8 cellular contexts compared by ENCODE assay signal in the genomic region with DNA sequence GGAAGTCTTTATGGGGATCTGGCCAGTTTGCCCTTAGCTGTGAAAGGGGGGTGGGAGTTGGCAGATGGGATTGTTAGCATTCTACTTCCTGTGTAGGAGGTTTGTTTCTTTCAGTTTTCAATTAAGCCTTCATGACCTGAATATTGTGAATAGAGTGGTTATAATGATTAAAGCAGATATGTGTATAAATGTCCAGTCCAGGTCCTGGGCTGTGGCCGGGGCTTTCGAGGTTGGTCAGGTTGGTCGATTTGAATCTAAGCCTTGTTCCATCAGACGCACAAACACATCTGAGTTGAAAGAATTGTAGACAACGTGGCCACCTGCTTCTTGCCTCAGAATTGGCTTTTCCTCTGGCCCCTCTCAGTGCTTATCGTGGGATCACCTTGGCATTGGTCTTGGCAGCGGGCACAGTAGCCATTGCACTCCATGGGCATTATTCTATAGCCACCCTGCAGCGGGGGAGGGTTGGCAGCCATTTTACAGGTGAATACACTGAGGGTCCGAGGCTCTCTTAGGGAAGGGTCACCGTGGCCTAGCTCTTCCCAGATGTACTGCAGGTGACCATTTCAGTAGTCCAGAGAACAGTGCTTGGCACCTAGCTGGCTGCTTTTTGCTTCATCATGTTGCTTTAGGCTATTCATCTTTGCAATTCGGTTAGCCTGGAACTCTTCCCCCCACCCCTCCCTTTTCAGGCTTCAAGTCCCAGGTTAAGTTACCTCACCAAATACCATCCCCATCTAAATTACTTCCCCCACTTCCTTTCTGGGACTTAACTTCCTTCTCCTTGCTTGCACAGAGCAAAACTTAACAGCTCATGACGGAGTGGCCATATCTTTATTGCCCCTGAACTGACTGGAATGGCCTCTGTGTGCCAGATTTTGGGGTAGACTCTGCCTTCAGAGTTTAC. TPM values are rescaled to one million over a fixed set of nuclear protein-coding genes. Genes with fewer than 3 reads are reported as not detected.
DNase-seq lines count a peak whose midpoint lies in the region; ATAC-seq, FAIRE-seq and TF ChIP-seq lines count a peak whose summit lies in the region.

No MANE protein-coding gene starts in this region.

- H3K27me3 ChIP-seq in HUES48 (ENCODE audit: control insufficient read depth, insufficient read depth, low read length) (no peaks in the 10 kb centered on the region), testis (no peaks in the 10 kb centered on the region)

- H3K9me3 ChIP-seq in HUES48 (ENCODE audit: control insufficient read depth, insufficient read depth, low read length) (no peaks in the 10 kb centered on the region), testis (no peaks in the 10 kb centered on the region)

- peak; percentile 13 for ATAC-seq in activated naive CD8-positive, alpha-beta T cell treated with anti-CD3 and anti-CD28 coated beads, Interleukin-2, amount 10 ng/mL, durations not matched to agents 7 days and 5 days (ENCODE audit: low read depth)

- intact Hi-C loops in testis (cut with DNase I; ENCODE audit: low total_unique reads): no loop called here

- peaks cover 9% of the 10 kb centered on the region for H3K36me3 Mint-ChIP-seq in activated naive CD8-positive, alpha-beta T cell treated with anti-CD3 and anti-CD28 coated beads, Interleukin-2, amount 10 ng/mL, durations not matched to agents 7 days and 5 days

- POLR2A ChIA-PET in activated naive CD8-positive, alpha-beta T cell treated with anti-CD3 and anti-CD28 coated beads, Interleukin-2, amount 10 ng/mL, durations not matched to agents 7 days and 5 days (lab: Charles Lee): interaction anchor here (0.6 to 4.0 kb wide), 4 partner anchors 21 to 1845 kb away, joined by 3 to 32 read pairs (median 4); partner anchors contain the start of gene SPATA2

- DNase-seq in DMS79 treated with DMSO at 0.1 percent for 48 hours (lab: John Stamatoyannopoulos, UW): peak; percentile 13
- no peak for DNase-seq in DMS79 (lab: John Stamatoyannopoulos, UW)
- no peak for DNase-seq in activated naive CD8-positive, alpha-beta T cell treated with anti-CD3 and anti-CD28 coated beads, Interleukin-2, amount 10 ng/mL, durations not matched to agents 7 days and 5 days
- DNase-seq in kidney tubule cell (ENCODE audit: low spot score): peak; percentile 83
- DNase-seq in testis: no peak
- DNase-seq in GM19239 (ENCODE audit: insufficient read length, low spot score): no peak
- no peak for DNase-seq in H54 (ENCODE audit: insufficient read length, low spot score)

- no peaks in the 10 kb centered on the region for H3K27me3 Mint-ChIP-seq in activated naive CD8-positive, alpha-beta T cell treated with anti-CD3 and anti-CD28 coated beads, Interleukin-2, amount 10 ng/mL, durations not matched to agents 7 days and 5 days

- H3K4me3 ChIP-seq in HUES48 (ENCODE audit: low read depth, low read length): peak overlapping the region; percentile 95
- H3K4me3 ChIP-seq in testis: peak overlapping the region; percentile 82 to 100

- H3K9ac ChIP-seq in HUES48 (ENCODE audit: low read depth, low read length): peak overlapping the region; percentile 81

- 16 to 20% methylated on average over 11 to 12 of the region's 12 CpGs for WGBS in testis, 2 donors

- peak overlapping the region; percentile 95 for H3K4me3 Mint-ChIP-seq in activated naive CD8-positive, alpha-beta T cell treated with anti-CD3 and anti-CD28 coated beads, Interleukin-2, amount 10 ng/mL, durations not matched to agents 7 days and 5 days

- no peak for TF ChIP-seq CTCF in testis (IDR thresholded peaks at IDR 0.05)

- H3K4me1 ChIP-seq in HUES48 (ENCODE audit: control insufficient read depth, insufficient read depth, low read length) (peaks cover 17% of the 10 kb centered on the region), testis (peaks cover 22% of the 10 kb centered on the region)

- H3K9me3 Mint-ChIP-seq in activated naive CD8-positive, alpha-beta T cell treated with anti-CD3 and anti-CD28 coated beads, Interleukin-2, amount 10 ng/mL, durations not matched to agents 7 days and 5 days: no peaks in the 10 kb centered on the region

- H3K4me1 Mint-ChIP-seq in activated naive CD8-positive, alpha-beta T cell treated with anti-CD3 and anti-CD28 coated beads, Interleukin-2, amount 10 ng/mL, durations not matched to agents 7 days and 5 days: peaks cover 26% of the 10 kb centered on the region

- peak overlapping the region; percentile 94 for H3K27ac Mint-ChIP-seq in activated naive CD8-positive, alpha-beta T cell treated with anti-CD3 and anti-CD28 coated beads, Interleukin-2, amount 10 ng/mL, durations not matched to agents 7 days and 5 days

- H3K27ac ChIP-seq in HUES48 (ENCODE audit: low read depth, low read length): peak overlapping the region; percentile 58
- H3K27ac ChIP-seq in testis: peak overlapping the region; percentile 81 to 94

- peaks cover 24% of the 10 kb centered on the region for H3K36me3 ChIP-seq in HUES48 (ENCODE audit: control insufficient read depth, insufficient read depth, low read length)
- no peaks in the 10 kb centered on the region for H3K36me3 ChIP-seq in testis (ENCODE audit: low read depth, missing control alignments)

- TF ChIP-seq POLR2A in testis (IDR thresholded peaks at IDR 0.05) (no peak), H54 (IDR thresholded peaks at IDR 0.05; ENCODE audit: low read depth, low read length) (no peak)

- FAIRE-seq in GM19239 (lab: Jason Lieb, UNC): no peak
- no peak for FAIRE-seq in H54 (lab: Jason Lieb, UNC)

RNA-seq across cellular contexts. Expression of gene RNF114, which starts 1.1 kb away (rescaled TPM):
- 10 to 100 TPM; 75.8 TPM for total RNA-seq in activated naive CD8-positive, alpha-beta T cell treated with anti-CD3 and anti-CD28 coated beads, Interleukin-2, amount 10 ng/mL, durations not matched to agents 7 days and 5 days
- 100 to 1,000 TPM; 472 to 531 TPM for total RNA-seq in testis
- 479 TPM for polyA plus RNA-seq in testis (ENCODE audit: insufficient read depth, low read depth, low replicate concordance)

RNA-seq across cellular contexts. Expression of gene SPATA2, which starts 21.9 kb away (rescaled TPM):
- total RNA-seq in activated naive CD8-positive, alpha-beta T cell treated with anti-CD3 and anti-CD28 coated beads, Interleukin-2, amount 10 ng/mL, durations not matched to agents 7 days and 5 days: 1 to 10 TPM; 8.9 to 9.1 TPM
- total RNA-seq in testis: 10 to 100 TPM; 21.9 to 26.0 TPM
- polyA plus RNA-seq in testis (ENCODE audit: insufficient read depth, low read depth, low replicate concordance): 30.7 TPM

RNA-seq across cellular contexts. Expression of gene SNAI1, which starts 45.5 kb away (rescaled TPM):
- total RNA-seq in activated naive CD8-positive, alpha-beta T cell treated with anti-CD3 and anti-CD28 coated beads, Interleukin-2, amount 10 ng/mL, durations not matched to agents 7 days and 5 days: under 1 TPM; 0.40 to 0.75 TPM
- total RNA-seq in testis: 1 to 10 TPM; 7.0 to 7.6 TPM
- 4.0 TPM for polyA plus RNA-seq in testis (ENCODE audit: insufficient read depth, low read depth, low replicate concordance)

Comparison
In these comparisons a context has a peak if more than half of its experiments do, and no peak if none do; other contexts are left out.
1. DNase-seq: peak in DMS79 treated with DMSO at 0.1 percent for 48 hours (single experiment) and kidney tubule cell (single experiment); none in DMS79 (single experiment), activated naive CD8-positive, alpha-beta T cell treated with anti-CD3 and anti-CD28 coated beads, Interleukin-2, amount 10 ng/mL, durations not matched to agents 7 days and 5 days (single experiment), testis (single experiment), GM19239 (single experiment) and H54 (single experiment).
2. RNA of gene RNF114, which starts 1.1 kb away (total RNA-seq): 472 to 531 TPM in testis; 75.8 TPM in activated naive CD8-positive, alpha-beta T cell treated with anti-CD3 and anti-CD28 coated beads, Interleukin-2, amount 10 ng/mL, durations not matched to agents 7 days and 5 days; every median in the first group is over 4 times any median in the second.
3. RNA of gene SNAI1, which starts 45.5 kb away (total RNA-seq): 7.0 to 7.6 TPM in testis; 0.40 to 0.75 TPM in activated naive CD8-positive, alpha-beta T cell treated with anti-CD3 and anti-CD28 coated beads, Interleukin-2, amount 10 ng/mL, durations not matched to agents 7 days and 5 days; every median in the first group is over 4 times any median in the second.